ENCODE assay signal across 16 cellular contexts in the genomic region with DNA sequence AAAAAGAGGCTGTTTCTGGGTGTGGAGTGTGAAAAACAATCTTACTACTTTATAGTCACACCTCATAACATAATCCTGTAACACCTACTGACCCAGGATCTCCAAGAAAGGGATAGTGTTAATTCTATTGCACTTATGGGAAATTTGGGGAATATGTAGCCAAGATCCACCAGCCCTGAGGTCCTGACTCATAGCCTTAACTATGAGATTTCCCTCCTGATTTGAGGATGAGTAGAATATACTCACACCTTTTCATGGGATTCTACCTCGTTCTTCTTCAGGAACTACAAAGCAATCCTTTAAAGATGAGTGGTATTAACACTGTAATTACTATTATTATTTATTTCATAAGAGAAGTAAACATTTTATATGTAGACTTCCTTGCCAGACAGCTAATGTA.
DNase-seq lines count a peak whose midpoint lies in the region; TF ChIP-seq lines count a peak whose summit lies in the region.
"Had no signal": no experiment of that assay in that cellular context is flagged by ENCODE, and none has a peak within 500 bp of the region (broad histone marks: within the 10 kb centered on the region; RNA-seq: fewer than 3 reads in every experiment).

No MANE protein-coding gene starts in this region.

- CTCF ChIA-PET in MCF 10A (lab: Yijun Ruan, JAX): interaction anchor here (0.6 kb wide), 1 partner anchor 68 kb away, joined by 6 read pairs; no protein-coding TSS in a partner anchor

- H3K27ac Mint-ChIP-seq in MCF 10A (ENCODE audit: low read depth, unreplicated experiment): peak overlapping the region; percentile 98
- no peak overlapping the region for H3K27ac Mint-ChIP-seq in glutamatergic neuron (ENCODE audit: unreplicated experiment)
- H3K27ac Mint-ChIP-seq: CD8-positive, alpha-beta memory T cell; GM23338; H9 had no signal

- H3K4me3 ChIP-seq in breast epithelium (no peak overlapping the region), SK-N-MC (peak overlapping the region; percentile 60), hepatocyte (no peak overlapping the region)
- H3K4me3 ChIP-seq: BLaER1, GM23338 had no signal

- no peak for TF ChIP-seq POLR2A in breast epithelium (IDR thresholded peaks at IDR 0.05)

- intact Hi-C loops in MCF 10A (cut with micrococcal nuclease) (loop anchor here (5.0 kb wide), 1 partner anchor 314 kb away; the partner anchor contains the start of gene MECOM), breast epithelium (cut with DNase I; ENCODE audit: low total_unique reads) (no loop called here)

- BruUV-seq in MCF 10A (replicated peaks; lab: Mats Ljungman, UMichigan): no TSS peak

- no peaks in the 10 kb centered on the region for H4K20me1 ChIP-seq in hepatocyte (ENCODE audit: insufficient read depth, poor library complexity, severe bottlenecking)
- H4K20me1 ChIP-seq: BLaER1 had no signal

- H3K36me3 ChIP-seq in breast epithelium: no peaks in the 10 kb centered on the region
- no peaks in the 10 kb centered on the region for H3K36me3 ChIP-seq in SK-N-MC (ENCODE audit: insufficient read depth, low read length)
- no peaks in the 10 kb centered on the region for H3K36me3 ChIP-seq in hepatocyte (replicated peaks; ENCODE audit: insufficient read depth, low read depth)
- H3K36me3 ChIP-seq: BLaER1 had no signal

- no peak overlapping the region for H3K9ac ChIP-seq in SK-N-MC (ENCODE audit: insufficient read length)
- H3K9ac ChIP-seq: BLaER1 had no signal

- H3K27me3 ChIP-seq in breast epithelium (no peaks in the 10 kb centered on the region), hepatocyte (no peaks in the 10 kb centered on the region)

- H2AFZ ChIP-seq in hepatocyte: no peak overlapping the region
- H2AFZ ChIP-seq: GM23338 had no signal

- H3K4me1 Mint-ChIP-seq in MCF 10A (ENCODE audit: insufficient read depth, unreplicated experiment) (peaks cover 31% of the 10 kb centered on the region), glutamatergic neuron (ENCODE audit: low read depth, unreplicated experiment) (no peaks in the 10 kb centered on the region)
- H3K4me1 Mint-ChIP-seq: CD8-positive, alpha-beta memory T cell had no signal

- H3K9me3 ChIP-seq in breast epithelium (no peaks in the 10 kb centered on the region), SK-N-MC (ENCODE audit: low read depth, low read length) (no peaks in the 10 kb centered on the region), hepatocyte (ENCODE audit: low read depth) (no peaks in the 10 kb centered on the region)
- H3K9me3 ChIP-seq: BLaER1, Caco-2 had no signal

- POLR2A ChIA-PET in MCF 10A (lab: Yijun Ruan, JAX): interaction anchor here (1.8 kb wide), 1 partner anchor 199 kb away, joined by 4 read pairs; no protein-coding TSS in a partner anchor

- H3K27ac ChIP-seq in breast epithelium (no peak overlapping the region), SK-N-MC (peak overlapping the region; percentile 85), epithelial cell of prostate (peak overlapping the region; percentile 88), hepatocyte (no peak overlapping the region)
- H3K27ac ChIP-seq: 22Rv1, BLaER1 had no signal

- H3K4me3 Mint-ChIP-seq in MCF 10A (ENCODE audit: unreplicated experiment) (no peak overlapping the region), glutamatergic neuron (ENCODE audit: unreplicated experiment) (no peak overlapping the region)
- H3K4me3 Mint-ChIP-seq: CD8-positive, alpha-beta memory T cell; GM23338; H9 had no signal

- no peaks in the 10 kb centered on the region for H3K4me1 ChIP-seq in breast epithelium
- H3K4me1 ChIP-seq in hepatocyte (ENCODE audit: insufficient read depth): peaks cover 15% of the 10 kb centered on the region
- H3K4me1 ChIP-seq: BLaER1 had no signal

- DNase-seq in MCF 10A (ENCODE audit: unreplicated experiment) (peak; percentile 41), breast epithelium (ENCODE audit: low spot score in 2 of 2) (no peak), SK-N-MC (ENCODE audit: low read depth, low spot score) (no peak), epithelial cell of prostate (ENCODE audit: low read depth, low spot score) (no peak), hepatocyte (ENCODE audit: low spot score) (no peak), glutamatergic neuron (no peak), NCI-H1048 (lab: John Stamatoyannopoulos, UW) (no peak)
- DNase-seq in stimulated activated naive CD4-positive, alpha-beta T cell treated with Interleukin-2 at 50 U/mL for 16 hours (lab: John Stamatoyannopoulos, UW): no peak
- DNase-seq: AML-193; Caco-2; CD8-positive, alpha-beta memory T cell; DMS53; H9 had no signal

- H3K27me3 Mint-ChIP-seq in MCF 10A (ENCODE audit: insufficient read depth, unreplicated experiment) (no peaks in the 10 kb centered on the region), glutamatergic neuron (ENCODE audit: unreplicated experiment) (peaks cover 2% of the 10 kb centered on the region)

- H3K36me3 Mint-ChIP-seq in MCF 10A (ENCODE audit: insufficient read depth, unreplicated experiment) (no peaks in the 10 kb centered on the region), glutamatergic neuron (ENCODE audit: unreplicated experiment) (no peaks in the 10 kb centered on the region)
- H3K36me3 Mint-ChIP-seq: CD8-positive, alpha-beta memory T cell had no signal

- 54% methylated on average over 1 of the region's 1 CpG for WGBS in hepatocyte (ENCODE audit: low lambda C conversion rate, missing lambda C conversion rate)

- H3K4me2 ChIP-seq in hepatocyte: no peak overlapping the region
- H3K4me2 ChIP-seq: BLaER1 had no signal

- H3K9me2 ChIP-seq in hepatocyte (replicated peaks; ENCODE audit: insufficient read depth): no peaks in the 10 kb centered on the region

- TF ChIP-seq CTCF in MCF 10A (IDR thresholded peaks at IDR 0.05; ENCODE audit: unreplicated experiment) (no peak), breast epithelium (IDR thresholded peaks at IDR 0.05) (no peak), hepatocyte (IDR thresholded peaks at IDR 0.05; ENCODE audit: poor library complexity) (no peak), glutamatergic neuron (IDR thresholded peaks at IDR 0.05; ENCODE audit: partially characterized antibody, unreplicated experiment) (no peak)

- no peaks in the 10 kb centered on the region for H3K9me3 Mint-ChIP-seq in MCF 10A (ENCODE audit: unreplicated experiment)
- no peaks in the 10 kb centered on the region for H3K9me3 Mint-ChIP-seq in glutamatergic neuron (ENCODE audit: unreplicated experiment)
- H3K9me3 Mint-ChIP-seq: CD8-positive, alpha-beta memory T cell; GM23338; H9 had no signal

- no peaks in the 10 kb centered on the region for H3K79me2 ChIP-seq in hepatocyte

Comparison
In these comparisons a context has a peak if more than half of its experiments do, and no peak if none do; other contexts are left out.
1. H3K27ac ChIP-seq: peak in SK-N-MC (single experiment) and epithelial cell of prostate (single experiment); none in breast epithelium (0 of 2) and hepatocyte (single experiment).